In the genomic region with DNA sequence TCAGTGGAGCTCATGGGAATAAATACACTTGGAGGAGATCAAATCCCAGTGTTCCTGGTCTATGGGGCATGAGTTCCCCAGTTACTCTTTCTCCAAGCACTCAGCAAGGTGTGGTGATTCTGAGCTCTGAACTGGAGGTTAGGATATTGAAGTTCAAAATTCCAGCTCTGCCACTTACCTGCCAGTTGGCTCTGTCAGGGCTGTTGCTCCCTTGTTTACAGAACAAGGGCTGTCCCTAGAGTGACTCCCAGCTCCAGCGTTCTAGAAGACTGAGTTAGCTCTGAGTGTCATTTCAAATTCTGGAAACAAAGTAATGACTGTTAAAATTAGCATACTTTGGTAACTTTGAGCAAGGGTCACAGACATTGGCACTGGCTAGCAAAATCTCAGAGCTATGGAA, we compare ENCODE assay signal across 16 cellular contexts.
DNase-seq lines count a peak whose midpoint lies in the region; ATAC-seq, FAIRE-seq and TF ChIP-seq lines count a peak whose summit lies in the region.
"Had no signal": no experiment of that assay in that cellular context is flagged by ENCODE, and none has a peak within 500 bp of the region (broad histone marks: within the 10 kb centered on the region; RNA-seq: fewer than 3 reads in every experiment).

No MANE protein-coding gene starts in this region.

- H3F3A ChIP-seq in SK-N-SH (replicated peaks; ENCODE audit: insufficient read depth), result peaks cover 4% of the 10 kb centered on the region

- H3K27me3 ChIP-seq in SK-N-SH (ENCODE audit: insufficient read depth), result no peaks in the 10 kb centered on the region
- no peaks in the 10 kb centered on the region for H3K27me3 ChIP-seq in keratinocyte (ENCODE audit: control insufficient read depth, extremely low read depth, insufficient read depth, low read length)
- H3K27me3 ChIP-seq in prostate gland (replicated peaks; ENCODE audit: insufficient read depth), result no peaks in the 10 kb centered on the region
- H3K27me3 ChIP-seq in heart left ventricle, result peaks cover 0 to 12% (median 0%) of the 10 kb centered on the region in 9 donors
- H3K27me3 ChIP-seq: brain microvascular endothelial cell had no signal

- TF ChIP-seq EP300 in SK-N-SH (IDR thresholded peaks at IDR 0.05; ENCODE audit: borderline replicate concordance in 1 of 2, low read depth in 1 of 2, low read length in 1 of 2), result no peak

- 53% methylated on average over 1 of the region's 1 CpG for WGBS in SK-N-SH (ENCODE audit: low lambda C conversion rate)
- 4% methylated on average over 1 of the region's 1 CpG for WGBS in prostate gland
- WGBS in heart left ventricle, 4 donors, result 13 to 60% (median 38%) methylated on average over 1 of the region's 1 CpG

- intact Hi-C loops in prostate gland (cut with DNase I), result no loop called here
- intact Hi-C loops in activated CD8-positive, alpha-beta T cell treated with anti-CD3 and anti-CD28 coated beads for 36 hours (cut with micrococcal nuclease), result no loop called here
- intact Hi-C loops in heart left ventricle (cut with DNase I), result loop anchor here in 2 of 10 donors (10.0 kb wide), 2 partner anchors 73 to 133 kb away; a partner anchor contains a TSS

- no peak for TF ChIP-seq RAD21 in SK-N-SH (IDR thresholded peaks at IDR 0.05; ENCODE audit: low read length)

- H3K9me3 ChIP-seq in SK-N-SH (no peaks in the 10 kb centered on the region), keratinocyte (ENCODE audit: control insufficient read depth, low read depth, low read length) (no peaks in the 10 kb centered on the region), prostate gland (no peaks in the 10 kb centered on the region), heart left ventricle (no peaks in the 10 kb centered on the region)
- H3K9me3 ChIP-seq: heart right ventricle had no signal

- no peak overlapping the region for H3K4me3 Mint-ChIP-seq in activated CD8-positive, alpha-beta T cell treated with anti-CD3 and anti-CD28 coated beads for 36 hours
- H3K4me3 Mint-ChIP-seq: activated naive CD4-positive, alpha-beta T cell treated with anti-CD3 and anti-CD28 coated beads, Interleukin-2, amount 50 U/mL, for 24 hours; CD4-positive, CD25-positive, alpha-beta regulatory T cell; IgD-negative memory B cell had no signal

- H4K20me1 ChIP-seq in SK-N-SH (ENCODE audit: insufficient read depth) (no peaks in the 10 kb centered on the region), keratinocyte (ENCODE audit: control insufficient read depth, extremely low read depth, insufficient read depth, low read length) (no peaks in the 10 kb centered on the region)

- no peak for DNase-seq in SK-N-SH
- no peak for DNase-seq in keratinocyte (ENCODE audit: low read depth, low spot score)
- DNase-seq in prostate gland (ENCODE audit: low spot score), result peak; percentile 67
- no peak for DNase-seq in GM19240 (ENCODE audit: insufficient read length, low spot score)
- DNase-seq in activated CD8-positive, alpha-beta T cell treated with anti-CD3 and anti-CD28 coated beads for 36 hours, result no peak
- no peak for DNase-seq in heart left ventricle
- DNase-seq: activated CD4-positive, alpha-beta T cell treated with anti-CD3 and anti-CD28 coated beads for 1 hour; brain microvascular endothelial cell; CD4-positive, CD25-positive, alpha-beta regulatory T cell; heart right ventricle; naive B cell had no signal

- H3K4me2 ChIP-seq in SK-N-SH, result no peak overlapping the region
- no peak overlapping the region for H3K4me2 ChIP-seq in keratinocyte (ENCODE audit: control insufficient read depth, extremely low read depth, insufficient read depth, low read depth, low read length)

- peaks cover 2% of the 10 kb centered on the region for H3K4me1 Mint-ChIP-seq in activated CD8-positive, alpha-beta T cell treated with anti-CD3 and anti-CD28 coated beads for 36 hours (ENCODE audit: low read depth)

- CTCF ChIA-PET in SK-N-SH (lab: Yijun Ruan, JAX), result interaction anchor here (0.9 kb wide), 1 partner anchor 15 kb away, joined by 3 read pairs; no protein-coding TSS in a partner anchor
- CTCF ChIA-PET in activated CD8-positive, alpha-beta T cell treated with anti-CD3 and anti-CD28 coated beads for 36 hours (lab: Charles Lee), result interaction anchor here (1.3 to 3.5 kb wide), 5 partner anchors 21 to 135 kb away, joined by 5 to 19 read pairs (median 9); no protein-coding TSS in a partner anchor

- H3K9me3 Mint-ChIP-seq in activated CD8-positive, alpha-beta T cell treated with anti-CD3 and anti-CD28 coated beads for 36 hours, result no peaks in the 10 kb centered on the region
- H3K9me3 Mint-ChIP-seq: activated naive CD4-positive, alpha-beta T cell treated with anti-CD3 and anti-CD28 coated beads, Interleukin-2, amount 50 U/mL, for 24 hours; IgD-negative memory B cell had no signal

- H3K79me2 ChIP-seq in SK-N-SH (ENCODE audit: insufficient read depth) (no peaks in the 10 kb centered on the region), keratinocyte (ENCODE audit: control insufficient read depth, insufficient read depth, low read length) (no peaks in the 10 kb centered on the region)

- H3K9ac ChIP-seq in SK-N-SH (no peak overlapping the region), keratinocyte (ENCODE audit: control insufficient read depth, extremely low read depth, insufficient read depth, low read length) (no peak overlapping the region)

- dilution Hi-C loops in keratinocyte (cut with MboI; ENCODE audit: extremely low pct_ligation_motif_present, low sequenced_read_pairs), result no loop called here

- no peaks in the 10 kb centered on the region for H3K9me2 ChIP-seq in SK-N-SH

- POLR2A ChIA-PET in SK-N-SH (lab: Yijun Ruan, JAX), result interaction anchor here (1.2 kb wide), 1 partner anchor 70 kb away, joined by 4 read pairs; a partner anchor contains a TSS
- POLR2A ChIA-PET in activated CD8-positive, alpha-beta T cell treated with anti-CD3 and anti-CD28 coated beads for 36 hours (lab: Charles Lee), result interaction anchor here (1.7 kb wide), 1 partner anchor 97 kb away, joined by 3 read pairs; no protein-coding TSS in a partner anchor

- H3K9me1 ChIP-seq in keratinocyte (ENCODE audit: control insufficient read depth, extremely low read depth, insufficient read depth, low read length), result no peaks in the 10 kb centered on the region

- TF ChIP-seq CTCF in SK-N-SH (IDR thresholded peaks at IDR 0.05) (no peak), keratinocyte (optimal IDR thresholded peaks at IDR 0.05 in 1 of 3, IDR thresholded peaks at IDR 0.05 in 1 of 3, conservative IDR thresholded peaks at IDR 0.05 in 1 of 3; ENCODE audit: extremely low read depth in 1 of 3, insufficient read depth in 2 of 3, low read length in 3 of 3) (no peak), prostate gland (IDR thresholded peaks at IDR 0.05) (no peak), heart left ventricle (IDR thresholded peaks at IDR 0.05) (no peak)
- no peak for TF ChIP-seq CTCF in activated CD8-positive, alpha-beta T cell treated with anti-CD3 and anti-CD28 coated beads for 36 hours (IDR thresholded peaks at IDR 0.05)

- FAIRE-seq in keratinocyte (lab: Jason Lieb, UNC), result no peak

- ATAC-seq in SK-N-SH treated with all-trans-retinoic acid at 6 μM for 48 hours, result no peak
- ATAC-seq in HG03378 (IDR thresholded peaks at IDR 0.05; ENCODE audit: unreplicated experiment), result no peak
- no peak for ATAC-seq in activated CD8-positive, alpha-beta T cell treated with anti-CD3 and anti-CD28 coated beads for 36 hours
- ATAC-seq in heart left ventricle, result no peak
- ATAC-seq: esophagus mucosa, heart right ventricle had no signal

- H3K27ac ChIP-seq in SK-N-SH (ENCODE audit: low read depth in 2 of 2, low read length in 1 of 2) (peak overlapping the region in 1 of 2 experiments; percentile 16; a peak in 1 of 4 replicates), keratinocyte (ENCODE audit: control insufficient read depth, insufficient read depth, low read length) (no peak overlapping the region), prostate gland (peak overlapping the region; percentile 41 to 46), heart left ventricle (peak overlapping the region in 1 of 12 donors; percentile 32)
- H3K27ac ChIP-seq: brain microvascular endothelial cell, heart right ventricle had no signal

- H3K36me3 Mint-ChIP-seq in activated CD8-positive, alpha-beta T cell treated with anti-CD3 and anti-CD28 coated beads for 36 hours (ENCODE audit: low read depth), result no peaks in the 10 kb centered on the region
- H3K36me3 Mint-ChIP-seq: activated naive CD4-positive, alpha-beta T cell treated with anti-CD3 and anti-CD28 coated beads, Interleukin-2, amount 50 U/mL, for 24 hours; CD4-positive, CD25-positive, alpha-beta regulatory T cell; IgD-negative memory B cell; naive B cell had no signal

- H3K4me3 ChIP-seq in SK-N-SH (ENCODE audit: low read depth in 2 of 2, low read length in 1 of 2) (no peak overlapping the region), keratinocyte (ENCODE audit: control insufficient read depth in 2 of 3, extremely low read depth in 1 of 3, insufficient read depth in 2 of 3, low read depth in 1 of 3, low read length in 3 of 3) (no peak overlapping the region), prostate gland (no peak overlapping the region), heart left ventricle (no peak overlapping the region)
- H3K4me3 ChIP-seq: heart right ventricle had no signal

- H3K36me3 ChIP-seq in SK-N-SH (replicated peaks in 1 of 2; ENCODE audit: control insufficient read depth in 1 of 2, insufficient read depth in 2 of 2, low read length in 1 of 2) (no peaks in the 10 kb centered on the region), keratinocyte (ENCODE audit: control insufficient read depth in 2 of 2, extremely low read depth in 1 of 2, insufficient read depth in 2 of 2, low read length in 2 of 2) (no peaks in the 10 kb centered on the region), prostate gland (no peaks in the 10 kb centered on the region), heart left ventricle (no peaks in the 10 kb centered on the region)
- H3K36me3 ChIP-seq: brain microvascular endothelial cell, heart right ventricle had no signal

- TF ChIP-seq POLR2A in prostate gland (IDR thresholded peaks at IDR 0.05), result no peak
- no peak for TF ChIP-seq POLR2A in heart left ventricle (IDR thresholded peaks at IDR 0.05)

- H3K27me3 Mint-ChIP-seq in activated CD8-positive, alpha-beta T cell treated with anti-CD3 and anti-CD28 coated beads for 36 hours, result peaks cover 23% of the 10 kb centered on the region

- H3K27ac Mint-ChIP-seq in activated CD8-positive, alpha-beta T cell treated with anti-CD3 and anti-CD28 coated beads for 36 hours, result no peak overlapping the region
- H3K27ac Mint-ChIP-seq: activated naive CD4-positive, alpha-beta T cell treated with anti-CD3 and anti-CD28 coated beads, Interleukin-2, amount 50 U/mL, for 24 hours; CD4-positive, CD25-positive, alpha-beta regulatory T cell; IgD-negative memory B cell; naive B cell had no signal

- peaks cover 0 to 6% of the 10 kb centered on the region in 2 experiments; a peak in 1 of 4 replicates for H3K4me1 ChIP-seq in SK-N-SH (ENCODE audit: control insufficient read depth in 1 of 2, insufficient read depth in 2 of 2, low read depth in 1 of 2, low read length in 1 of 2)
- H3K4me1 ChIP-seq in keratinocyte (ENCODE audit: control insufficient read depth, extremely low read depth, insufficient read depth, low read length), result peaks cover 41% of the 10 kb centered on the region
- H3K4me1 ChIP-seq in prostate gland (replicated peaks), result peaks cover 8% of the 10 kb centered on the region
- peaks cover 0 to 23% (median 10%) of the 10 kb centered on the region in 12 donors for H3K4me1 ChIP-seq in heart left ventricle

- H2AFZ ChIP-seq in SK-N-SH (ENCODE audit: low read depth) (no peak overlapping the region), keratinocyte (ENCODE audit: control insufficient read depth, low read length) (peak overlapping the region; percentile 26)
